9 cellular contexts compared by ENCODE assay signal in the genomic region with DNA sequence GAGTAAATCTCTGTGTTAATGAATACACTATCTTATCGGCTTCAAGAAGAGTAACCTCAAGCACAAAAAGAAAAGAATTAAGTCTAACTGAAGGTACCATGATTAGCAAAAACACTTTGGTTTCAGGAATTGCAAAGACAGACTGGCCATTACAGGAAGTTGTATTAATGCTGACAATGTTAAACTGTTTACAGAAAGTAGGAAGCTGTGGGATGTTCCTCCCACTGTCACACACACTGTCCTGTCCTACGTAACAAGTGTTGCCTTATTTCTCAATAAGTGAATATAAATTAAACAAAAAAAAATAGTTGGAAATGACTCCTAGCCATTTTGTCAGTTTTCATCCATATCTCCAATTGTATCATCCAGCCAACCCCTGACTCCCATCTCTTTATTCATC. TPM values are rescaled to one million over a fixed set of nuclear protein-coding genes. Genes with fewer than 3 reads are reported as not detected.
DNase-seq lines count a peak whose midpoint lies in the region; ATAC-seq and TF ChIP-seq lines count a peak whose summit lies in the region.
"Had no signal": no experiment of that assay in that cellular context is flagged by ENCODE, and none has a peak within 500 bp of the region (broad histone marks: within the 10 kb centered on the region; RNA-seq: fewer than 3 reads in every experiment).

No MANE protein-coding gene starts in this region.

- no peak overlapping the region for H3K27ac ChIP-seq in CD4-positive, alpha-beta T cell (ENCODE audit: low read depth, low read length)
- peak overlapping the region; percentile 49 for H3K27ac ChIP-seq in effector memory CD4-positive, alpha-beta T cell (ENCODE audit: insufficient read depth, low read length, poor library complexity, severe bottlenecking)

- H3K27ac Mint-ChIP-seq in CD4-positive, alpha-beta T cell: peak overlapping the region; percentile 35
- peak overlapping the region in 2 of 3 experiments; percentile 63 to 73 for H3K27ac Mint-ChIP-seq in nephron

- POLR2A ChIA-PET in CD4-positive, alpha-beta T cell (lab: Charles Lee): interaction anchor here (0.7 to 1.8 kb wide), 10 partner anchors 8 to 129 kb away, joined by 3 to 21 read pairs (median 4); partner anchors contain the start of gene GNA13

- peak; percentile 35 for ATAC-seq in CD4-positive, alpha-beta T cell (ENCODE audit: poor library complexity)
- no peak for ATAC-seq in GM21423 (IDR thresholded peaks at IDR 0.05; ENCODE audit: unreplicated experiment)

- peaks cover 90% of the 10 kb centered on the region for H3K36me3 Mint-ChIP-seq in CD4-positive, alpha-beta T cell (ENCODE audit: low read depth)
- peaks cover 74% of the 10 kb centered on the region for H3K36me3 Mint-ChIP-seq in nephron (ENCODE audit: low read depth)

- intact Hi-C loops in CD4-positive, alpha-beta T cell (cut with DNase I, micrococcal nuclease): no loop called here

- peak overlapping the region; percentile 4 for H3K4me3 ChIP-seq in effector memory CD4-positive, alpha-beta T cell (ENCODE audit: insufficient read depth, low read depth, low read length, poor library complexity, severe bottlenecking)

- peaks cover 47% of the 10 kb centered on the region for H3K4me1 ChIP-seq in effector memory CD4-positive, alpha-beta T cell (ENCODE audit: control insufficient read depth, insufficient read depth, low read length, poor library complexity, severe bottlenecking)

- H3K4me1 Mint-ChIP-seq in CD4-positive, alpha-beta T cell (ENCODE audit: low read depth): peaks cover 89% of the 10 kb centered on the region
- H3K4me1 Mint-ChIP-seq in nephron: peaks cover 10% of the 10 kb centered on the region

- no peak for DNase-seq in CD4-positive, alpha-beta T cell
- DNase-seq in NOMO-1 treated with DMSO at 0.1 percent for 48 hours (lab: John Stamatoyannopoulos, UW; ENCODE audit: unreplicated experiment): peak; percentile 77
- no peak for DNase-seq in effector memory CD4-positive, alpha-beta T cell
- no peak for DNase-seq in NCI-H187 (lab: John Stamatoyannopoulos, UW)
- DNase-seq in activated CD8-positive, alpha-beta memory T cell treated with anti-CD3 and anti-CD28 coated beads, Interleukin-2, amount 50 U/mL, for 48 hours: no peak
- DNase-seq in HPDE6-E6E7 (ENCODE audit: extremely low spot score): no peak
- DNase-seq: NCI-H69 had no signal

- peaks cover 54% of the 10 kb centered on the region for H3K36me3 ChIP-seq in effector memory CD4-positive, alpha-beta T cell (ENCODE audit: control insufficient read depth, insufficient read depth, low read length)

- TF ChIP-seq CTCF in CD4-positive, alpha-beta T cell (IDR thresholded peaks at IDR 0.05): no peak
- TF ChIP-seq CTCF in nephron (IDR thresholded peaks at IDR 0.05; ENCODE audit: unreplicated experiment in 3 of 3): no peak

- no peaks in the 10 kb centered on the region for H3K27me3 Mint-ChIP-seq in CD4-positive, alpha-beta T cell
- no peaks in the 10 kb centered on the region for H3K27me3 Mint-ChIP-seq in nephron (ENCODE audit: low read depth)

- CTCF ChIA-PET in CD4-positive, alpha-beta T cell (lab: Charles Lee): interaction anchor here (1.2 to 1.8 kb wide), 4 partner anchors 12 to 129 kb away, joined by 3 to 6 read pairs (median 4); partner anchors contain the start of genes LRRC37A3 and RGS9

- no peaks in the 10 kb centered on the region for H3K27me3 ChIP-seq in CD4-positive, alpha-beta T cell (ENCODE audit: control insufficient read depth, insufficient read depth, low read length)
- no peaks in the 10 kb centered on the region for H3K27me3 ChIP-seq in effector memory CD4-positive, alpha-beta T cell (replicated peaks; ENCODE audit: control insufficient read depth, insufficient read depth, low read length, poor library complexity, severe bottlenecking)

- H3K9me3 Mint-ChIP-seq in CD4-positive, alpha-beta T cell: no peaks in the 10 kb centered on the region
- H3K9me3 Mint-ChIP-seq in nephron: no peaks in the 10 kb centered on the region

- peak overlapping the region; percentile 27 for H3K4me3 Mint-ChIP-seq in CD4-positive, alpha-beta T cell
- no peak overlapping the region for H3K4me3 Mint-ChIP-seq in nephron

- H3K9me3 ChIP-seq in CD4-positive, alpha-beta T cell (ENCODE audit: control insufficient read depth, low read length): no peaks in the 10 kb centered on the region
- no peaks in the 10 kb centered on the region for H3K9me3 ChIP-seq in effector memory CD4-positive, alpha-beta T cell (ENCODE audit: control insufficient read depth, low read length)

RNA-seq across cellular contexts. Expression of gene GNA13, which starts 8.6 kb away (rescaled TPM):
- 100 to 1,000 TPM; 128 to 131 TPM for total RNA-seq in CD4-positive, alpha-beta T cell
